Comparison of ENCODE assay signal across 8 cellular contexts in the genomic region with DNA sequence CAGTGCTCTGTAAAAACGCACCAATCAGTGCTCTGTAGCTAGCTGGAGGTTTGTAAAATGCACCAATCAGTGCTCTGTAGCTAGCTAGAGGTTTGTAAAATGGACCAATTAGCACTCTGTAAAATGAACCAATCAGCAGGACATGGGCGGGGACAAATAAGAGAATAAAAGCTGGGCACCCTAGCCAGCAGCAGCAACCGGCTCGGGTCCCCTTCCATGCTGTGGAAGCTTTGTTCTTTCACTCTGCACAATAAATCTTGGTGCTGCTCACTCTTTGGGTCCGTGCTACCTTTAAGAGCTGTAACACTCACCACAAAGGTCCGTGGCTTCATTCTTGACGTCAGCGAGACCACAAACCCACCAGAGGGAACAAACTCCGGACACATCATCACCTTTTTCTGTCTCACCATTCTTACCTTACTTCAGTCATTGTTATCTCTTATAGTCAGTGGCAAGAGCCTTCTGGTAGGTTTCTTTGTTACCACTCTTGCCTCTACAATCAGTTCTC. TPM values are rescaled to one million over a fixed set of nuclear protein-coding genes. Genes with fewer than 3 reads are reported as not detected.
DNase-seq lines count a peak whose midpoint lies in the region.
"Not testable (repeated sequence)": the region's sequence is repeated elsewhere in the genome, so short reads cannot be mapped to it uniquely, and the experiment has no call there.

No MANE protein-coding gene starts in this region.

- H3K36me3 ChIP-seq in CD4-positive, alpha-beta memory T cell (ENCODE audit: insufficient read depth, low read length): not testable (repeated sequence)

- peaks cover 52 to 94% (median 71%) of the 10 kb centered on the region in 4 donors for H3K4me1 Mint-ChIP-seq in CD4-positive, alpha-beta memory T cell
- H3K4me1 Mint-ChIP-seq in activated naive CD8-positive, alpha-beta T cell treated with anti-CD3 and anti-CD28 coated beads for 36 hours: peaks cover 73% of the 10 kb centered on the region
- H3K4me1 Mint-ChIP-seq in immature natural killer cell: peaks cover 78 to 99% of the 10 kb centered on the region in 2 donors

- peak overlapping the region; percentile 76 to 92 (median 84) for H3K4me3 Mint-ChIP-seq in CD4-positive, alpha-beta memory T cell
- peak overlapping the region; percentile 67 for H3K4me3 Mint-ChIP-seq in activated naive CD8-positive, alpha-beta T cell treated with anti-CD3 and anti-CD28 coated beads for 36 hours
- H3K4me3 Mint-ChIP-seq in immature natural killer cell: peak overlapping the region; percentile 50 to 74 (median 66)

- peak overlapping the region; percentile 82 to 97 (median 95) for H3K27ac Mint-ChIP-seq in CD4-positive, alpha-beta memory T cell
- peak overlapping the region; percentile 89 for H3K27ac Mint-ChIP-seq in activated naive CD8-positive, alpha-beta T cell treated with anti-CD3 and anti-CD28 coated beads for 36 hours
- H3K27ac Mint-ChIP-seq in immature natural killer cell: peak overlapping the region; percentile 53 to 93 (median 84)

- not testable (repeated sequence) for H3K9me3 ChIP-seq in CD4-positive, alpha-beta memory T cell (ENCODE audit: control insufficient read depth in 1 of 2, low read length in 2 of 2)

- H3K36me3 Mint-ChIP-seq in CD4-positive, alpha-beta memory T cell: peaks cover 26 to 41% of the 10 kb centered on the region in 2 donors
- H3K36me3 Mint-ChIP-seq in activated naive CD8-positive, alpha-beta T cell treated with anti-CD3 and anti-CD28 coated beads for 36 hours: peaks cover 76% of the 10 kb centered on the region
- H3K36me3 Mint-ChIP-seq in immature natural killer cell: not testable (repeated sequence)

- H3K27me3 Mint-ChIP-seq in CD4-positive, alpha-beta memory T cell; activated naive CD8-positive, alpha-beta T cell treated with anti-CD3 and anti-CD28 coated beads for 36 hours: not testable (repeated sequence)
- H3K27me3 Mint-ChIP-seq in immature natural killer cell (ENCODE audit: low read depth in 3 of 3): peaks cover 11 to 20% (median 18%) of the 10 kb centered on the region in 3 donors

- H3K27me3 ChIP-seq in CD4-positive, alpha-beta memory T cell (ENCODE audit: insufficient read depth, low read length): not testable (repeated sequence)

- intact Hi-C loops in CD4-positive, alpha-beta memory T cell (cut with micrococcal nuclease): loop anchor here (5.0 kb wide), 1 partner anchor 34 kb away; no protein-coding TSS in a partner anchor

- peak; percentile 39 to 70 (median 63) for DNase-seq in CD4-positive, alpha-beta memory T cell
- DNase-seq in NK-92 treated with Interleukin-12 subunit alpha and Interleukin-12 subunit beta, amount 100 ng/mL, for 24 hours (lab: John Stamatoyannopoulos, UW): peak; percentile 28
- peak; percentile 65 for DNase-seq in activated CD4-positive, alpha-beta T cell treated with anti-CD3 and anti-CD28 coated beads for 48 hours
- peak; percentile 62 for DNase-seq in activated T-cell treated with anti-CD3 and anti-CD28 coated beads for 48 hours (ENCODE audit: low read depth)
- DNase-seq in activated naive CD8-positive, alpha-beta T cell treated with anti-CD3 and anti-CD28 coated beads for 36 hours: peak; percentile 70
- DNase-seq in immature natural killer cell: peak; percentile 84 to 86 (median 85)
- peak; percentile 36 to 45 for DNase-seq in stimulated activated CD4-positive, alpha-beta T cell treated with anti-CD3 and anti-CD28 coated beads, Interleukin-15, amount 100 ng/mL, for 48 hours (ENCODE audit: low read depth in 2 of 2)
- DNase-seq in stimulated activated CD8-positive, alpha-beta memory T cell treated with anti-CD3 and anti-CD28 coated beads, Interleukin-7, amount 100 ng/mL, for 24 hours (ENCODE audit: low read depth): peak; percentile 27

- POLR2A ChIA-PET in CD4-positive, alpha-beta memory T cell (lab: Charles Lee; ENCODE audit: partially characterized antibody): interaction anchor here (1.0 to 2.1 kb wide), 8 partner anchors 11 to 419 kb away, joined by 3 to 9 read pairs (median 4); no protein-coding TSS in a partner anchor

- H3K4me3 ChIP-seq in CD4-positive, alpha-beta memory T cell (ENCODE audit: low read length in 2 of 2): peak overlapping the region; percentile 0 to 27

- CTCF ChIA-PET in CD4-positive, alpha-beta memory T cell (lab: Charles Lee; ENCODE audit: partially characterized antibody): interaction anchor here (0.8 to 2.6 kb wide), 6 partner anchors 11 to 89 kb away, joined by 3 to 8 read pairs (median 4); no protein-coding TSS in a partner anchor

- H3K4me1 ChIP-seq in CD4-positive, alpha-beta memory T cell (ENCODE audit: insufficient read depth, low read length): peaks cover 79% of the 10 kb centered on the region

- not testable (repeated sequence) for H3K9me3 Mint-ChIP-seq in CD4-positive, alpha-beta memory T cell; activated naive CD8-positive, alpha-beta T cell treated with anti-CD3 and anti-CD28 coated beads for 36 hours; immature natural killer cell

- peak overlapping the region; percentile 38 for H3K27ac ChIP-seq in CD4-positive, alpha-beta memory T cell (ENCODE audit: low read depth, low read length)

RNA-seq across cellular contexts. Expression of a gene that starts 4.3 kb away (rescaled TPM):
- 10 to 100 TPM; 31.7 to 34.0 TPM for total RNA-seq in CD4-positive, alpha-beta memory T cell
- polyA plus RNA-seq in CD4-positive, alpha-beta memory T cell: 10 to 100 TPM; 11.3 to 13.8 TPM
- total RNA-seq in activated naive CD8-positive, alpha-beta T cell treated with anti-CD3 and anti-CD28 coated beads for 36 hours: 10 to 100 TPM; 21.6 to 22.7 TPM
- polyA plus RNA-seq in immature natural killer cell: 1 to 10 TPM; 7.3 to 10.0 (median 7.9) TPM

RNA-seq across cellular contexts. Expression of a gene that starts 31.1 kb away (rescaled TPM):
- 1 to 10 TPM; 1.7 to 3.4 TPM for total RNA-seq in CD4-positive, alpha-beta memory T cell
- polyA plus RNA-seq in CD4-positive, alpha-beta memory T cell: 1 to 10 TPM; 1.4 to 3.1 TPM
- 1 to 10 TPM; 3.5 TPM for total RNA-seq in activated naive CD8-positive, alpha-beta T cell treated with anti-CD3 and anti-CD28 coated beads for 36 hours
- polyA plus RNA-seq in immature natural killer cell: 1 to 10 TPM in 2 of 3 donors, under 1 TPM in 1; 0.47 to 5.3 (median 1.9) TPM

Comparison
In these comparisons a context has a peak if more than half of its experiments do, and no peak if none do; other contexts are left out.
1. Peak in every context shown above with its lines: DNase-seq, H3K4me3 ChIP-seq and H3K27ac ChIP-seq.
2. DNase-seq: peak in every context shown above with its lines; median percentile 85 in immature natural killer cell; 70 in activated naive CD8-positive, alpha-beta T cell treated with anti-CD3 and anti-CD28 coated beads for 36 hours; 65 in activated CD4-positive, alpha-beta T cell treated with anti-CD3 and anti-CD28 coated beads for 48 hours; 63 in CD4-positive, alpha-beta memory T cell; 62 in activated T-cell treated with anti-CD3 and anti-CD28 coated beads for 48 hours; 40 in stimulated activated CD4-positive, alpha-beta T cell treated with anti-CD3 and anti-CD28 coated beads, Interleukin-15, amount 100 ng/mL, for 48 hours; 28 in NK-92 treated with Interleukin-12 subunit alpha and Interleukin-12 subunit beta, amount 100 ng/mL, for 24 hours; 27 in stimulated activated CD8-positive, alpha-beta memory T cell treated with anti-CD3 and anti-CD28 coated beads, Interleukin-7, amount 100 ng/mL, for 24 hours.